ENCODE assay signal across 18 cellular contexts in the genomic region with DNA sequence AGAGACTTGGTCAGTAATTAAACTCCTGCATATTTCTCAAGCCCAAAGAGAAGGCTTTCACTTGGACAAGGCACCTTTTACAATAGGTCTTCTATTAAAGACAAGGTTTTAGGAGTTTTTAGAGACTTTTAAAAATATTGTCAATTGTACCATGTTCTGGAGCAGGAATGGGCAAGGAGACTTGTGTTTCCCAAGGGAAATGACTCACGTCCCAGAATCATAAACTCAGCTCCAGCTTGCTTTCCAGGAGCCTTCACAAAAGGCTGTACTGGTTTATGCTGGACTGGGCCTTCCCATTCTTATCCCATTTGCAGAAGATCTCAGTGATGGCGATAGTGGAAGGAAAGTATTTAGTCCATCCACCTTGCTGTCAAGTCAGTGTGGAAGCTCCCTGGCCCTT. TPM values are rescaled to one million over a fixed set of nuclear protein-coding genes. Genes with fewer than 3 reads are reported as not detected.
DNase-seq lines count a peak whose midpoint lies in the region; ATAC-seq and TF ChIP-seq lines count a peak whose summit lies in the region.
"Had no signal": no experiment of that assay in that cellular context is flagged by ENCODE, and none has a peak within 500 bp of the region (broad histone marks: within the 10 kb centered on the region; RNA-seq: fewer than 3 reads in every experiment).

No MANE protein-coding gene starts in this region.

- TF ChIP-seq CTCF in chondrocyte (IDR thresholded peaks at IDR 0.05) = no peak

- peak overlapping the region; percentile 66 for H3K27ac Mint-ChIP-seq in chondrocyte (ENCODE audit: unreplicated experiment)
- H3K27ac Mint-ChIP-seq: activated naive CD4-positive, alpha-beta T cell treated with anti-CD3 and anti-CD28 coated beads, Interleukin-2, amount 50 U/mL, for 24 hours; memory B cell; stimulated activated naive B cell treated with anti-CD40 and anti-IgM and Interleukin-4, amounts not matched to agents 10 μg/mL and 1 μg/mL and 100 μg/mL, for 72 hours; T-cell had no signal

- ATAC-seq in HG03175 (IDR thresholded peaks at IDR 0.05; ENCODE audit: unreplicated experiment) (no peak), left colon (no peak), HG03571 (IDR thresholded peaks at IDR 0.05; ENCODE audit: unreplicated experiment) (no peak)
- ATAC-seq: activated CD4-positive, CD25-positive, alpha-beta regulatory T cell treated with anti-CD3 and anti-CD28 coated beads, Interleukin-2, amount 50 U/mL, for 24 hours; esophagus mucosa; GM12878; stimulated activated naive B cell treated with anti-CD40 and anti-IgM and Interleukin-4, amounts not matched to agents 10 μg/mL and 1 μg/mL and 100 μg/mL, for 72 hours; T-cell had no signal

- H3K9me3 Mint-ChIP-seq in chondrocyte (ENCODE audit: low read depth) = no peaks in the 10 kb centered on the region
- H3K9me3 Mint-ChIP-seq: stimulated activated naive B cell treated with anti-CD40 and anti-IgM and Interleukin-4, amounts not matched to agents 10 μg/mL and 1 μg/mL and 100 μg/mL, for 72 hours had no signal

- DNase-seq in COLO829 (ENCODE audit: low spot score) = peak; percentile 85
- peak; percentile 74 for DNase-seq in M059J (ENCODE audit: low read depth)
- DNase-seq in chondrocyte (ENCODE audit: low spot score) = no peak
- peak; percentile 57 for DNase-seq in myocyte (ENCODE audit: low read depth)
- no peak for DNase-seq in NCI-H774 (lab: John Stamatoyannopoulos, UW)
- no peak for DNase-seq in left colon
- DNase-seq: DMS79 treated with DMSO at 0.1 percent for 48 hours; NCI-H187; NCI-H526; stimulated activated naive B cell treated with anti-CD40 and anti-IgM and Interleukin-4, amounts not matched to agents 10 μg/mL and 1 μg/mL and 100 μg/mL, for 72 hours; T-cell had no signal

- H3K27me3 Mint-ChIP-seq in chondrocyte (ENCODE audit: low read depth) = no peaks in the 10 kb centered on the region

- no peak overlapping the region for H3K4me3 Mint-ChIP-seq in chondrocyte (ENCODE audit: unreplicated experiment)
- H3K4me3 Mint-ChIP-seq: activated naive CD4-positive, alpha-beta T cell treated with anti-CD3 and anti-CD28 coated beads, Interleukin-2, amount 50 U/mL, for 24 hours; memory B cell; stimulated activated naive B cell treated with anti-CD40 and anti-IgM and Interleukin-4, amounts not matched to agents 10 μg/mL and 1 μg/mL and 100 μg/mL, for 72 hours; T-cell had no signal

- H3K4me1 Mint-ChIP-seq in chondrocyte (ENCODE audit: low read depth) = peaks cover 25% of the 10 kb centered on the region
- H3K4me1 Mint-ChIP-seq: activated naive CD4-positive, alpha-beta T cell treated with anti-CD3 and anti-CD28 coated beads, Interleukin-2, amount 50 U/mL, for 24 hours; stimulated activated naive B cell treated with anti-CD40 and anti-IgM and Interleukin-4, amounts not matched to agents 10 μg/mL and 1 μg/mL and 100 μg/mL, for 72 hours; T-cell had no signal

- intact Hi-C loops in left colon (cut with DNase I, micrococcal nuclease) = no loop called here

- no peaks in the 10 kb centered on the region for H3K36me3 Mint-ChIP-seq in chondrocyte (ENCODE audit: low read depth)
- H3K36me3 Mint-ChIP-seq: activated naive CD4-positive, alpha-beta T cell treated with anti-CD3 and anti-CD28 coated beads, Interleukin-2, amount 50 U/mL, for 24 hours; stimulated activated naive B cell treated with anti-CD40 and anti-IgM and Interleukin-4, amounts not matched to agents 10 μg/mL and 1 μg/mL and 100 μg/mL, for 72 hours; T-cell had no signal

RNA-seq across cellular contexts. Expression of a gene that starts 7.8 kb away (rescaled TPM):
- total RNA-seq in M059J (2014; rRNA removed; shearing (Covaris generic)) = 4.4 and 7.6 TPM in 2 replicates
- total RNA-seq in chondrocyte (11.7 to 37.8 TPM (median 12.1 TPM) in 3 replicates), myocyte (2.7 and 3.7 TPM in 2 replicates), left colon (1 to 10 TPM; 2.2 to 8.2 TPM)
- 1.8 TPM for polyA plus RNA-seq in myocyte (2012)
- total RNA-seq: GM12878 had no signal

Comparison
In these comparisons a context has a peak if more than half of its experiments do, and no peak if none do; other contexts are left out.
1. DNase-seq: peak in COLO829 (single experiment), M059J (single experiment) and myocyte (single experiment); none in chondrocyte (single experiment), NCI-H774 (single experiment) and left colon (0 of 2).